In the genomic region with DNA sequence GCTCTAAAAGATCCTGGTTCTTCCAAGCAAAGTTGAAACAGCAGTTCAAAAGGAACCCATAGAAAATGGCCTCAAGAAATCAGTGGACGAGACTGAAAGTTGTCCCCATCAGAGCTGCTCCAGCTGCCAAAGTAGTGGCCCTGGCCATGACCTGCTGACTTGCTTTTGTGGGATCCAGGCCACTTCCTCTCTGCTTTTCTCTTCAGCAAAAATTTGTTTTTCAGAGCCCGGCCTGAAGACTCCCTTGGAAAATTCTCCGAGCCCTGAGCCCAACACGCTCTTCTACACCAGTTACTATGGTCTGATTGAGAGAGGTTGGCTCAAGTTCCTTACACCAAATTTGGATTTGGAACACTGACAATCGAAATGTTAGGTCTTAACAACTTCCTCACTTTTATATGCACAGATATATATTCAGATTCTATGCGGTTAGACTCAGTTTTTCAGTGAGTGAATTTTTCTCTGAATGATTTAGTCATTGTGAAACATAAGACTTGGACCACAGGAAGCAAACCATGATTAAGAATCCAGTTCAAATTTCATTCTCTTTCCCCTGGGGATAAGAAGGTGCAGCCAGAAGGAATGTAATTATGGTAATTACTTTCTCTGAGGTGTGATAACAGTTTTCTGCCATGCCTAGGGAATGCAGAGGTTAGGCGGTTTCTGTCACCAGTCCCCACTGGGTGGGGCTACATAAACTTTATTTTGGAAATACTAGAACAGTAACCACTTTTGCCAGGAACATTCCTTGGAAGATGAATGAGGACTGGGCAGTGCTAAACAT, we compare ENCODE assay signal across 1 cellular context.
TF ChIP-seq lines count a peak whose summit lies in the region.

No MANE protein-coding gene starts in this region.

TF ChIP-seq in Ishikawa, 13 proteins besides CTCF, POLR2A, EP300 and RAD21 (continued from another document):
- TF ChIP-seq, protein P1, sequence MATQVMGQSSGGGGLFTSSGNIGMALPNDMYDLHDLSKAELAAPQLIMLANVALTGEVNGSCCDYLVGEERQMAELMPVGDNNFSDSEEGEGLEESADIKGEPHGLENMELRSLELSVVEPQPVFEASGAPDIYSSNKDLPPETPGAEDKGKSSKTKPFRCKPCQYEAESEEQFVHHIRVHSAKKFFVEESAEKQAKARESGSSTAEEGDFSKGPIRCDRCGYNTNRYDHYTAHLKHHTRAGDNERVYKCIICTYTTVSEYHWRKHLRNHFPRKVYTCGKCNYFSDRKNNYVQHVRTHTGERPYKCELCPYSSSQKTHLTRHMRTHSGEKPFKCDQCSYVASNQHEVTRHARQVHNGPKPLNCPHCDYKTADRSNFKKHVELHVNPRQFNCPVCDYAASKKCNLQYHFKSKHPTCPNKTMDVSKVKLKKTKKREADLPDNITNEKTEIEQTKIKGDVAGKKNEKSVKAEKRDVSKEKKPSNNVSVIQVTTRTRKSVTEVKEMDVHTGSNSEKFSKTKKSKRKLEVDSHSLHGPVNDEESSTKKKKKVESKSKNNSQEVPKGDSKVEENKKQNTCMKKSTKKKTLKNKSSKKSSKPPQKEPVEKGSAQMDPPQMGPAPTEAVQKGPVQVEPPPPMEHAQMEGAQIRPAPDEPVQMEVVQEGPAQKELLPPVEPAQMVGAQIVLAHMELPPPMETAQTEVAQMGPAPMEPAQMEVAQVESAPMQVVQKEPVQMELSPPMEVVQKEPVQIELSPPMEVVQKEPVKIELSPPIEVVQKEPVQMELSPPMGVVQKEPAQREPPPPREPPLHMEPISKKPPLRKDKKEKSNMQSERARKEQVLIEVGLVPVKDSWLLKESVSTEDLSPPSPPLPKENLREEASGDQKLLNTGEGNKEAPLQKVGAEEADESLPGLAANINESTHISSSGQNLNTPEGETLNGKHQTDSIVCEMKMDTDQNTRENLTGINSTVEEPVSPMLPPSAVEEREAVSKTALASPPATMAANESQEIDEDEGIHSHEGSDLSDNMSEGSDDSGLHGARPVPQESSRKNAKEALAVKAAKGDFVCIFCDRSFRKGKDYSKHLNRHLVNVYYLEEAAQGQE (IDR thresholded peaks at IDR 0.05; ENCODE audit: low read depth): no peak
- TF ChIP-seq CEBPB (IDR thresholded peaks at IDR 0.05): peak; percentile 48; the same call in 1 of the 2 replicates
- TF ChIP-seq FOXM1 (IDR thresholded peaks at IDR 0.05; ENCODE audit: borderline replicate concordance, low read depth): no peak
TF ChIP-seq in Ishikawa: peak in this region for 4.
